Comparison of ENCODE assay signal across 8 cellular contexts in genomic region chr11:14537134-14537599, GRCh38. TPM values are rescaled to one million over a fixed set of nuclear protein-coding genes. Genes with fewer than 3 reads are reported as not detected.
DNase-seq lines count a peak whose midpoint lies in the region; ATAC-seq and FAIRE-seq lines count a peak whose summit lies in the region.

No MANE protein-coding gene starts in this region.

- H3K4me3 Mint-ChIP-seq in activated naive CD8-positive, alpha-beta T cell treated with anti-CD3 and anti-CD28 coated beads for 36 hours, result peak overlapping the region; percentile 74

- no peaks in the 10 kb centered on the region for H3K27me3 Mint-ChIP-seq in activated naive CD8-positive, alpha-beta T cell treated with anti-CD3 and anti-CD28 coated beads for 36 hours

- peak overlapping the region; percentile 88 for H3K27ac Mint-ChIP-seq in activated naive CD8-positive, alpha-beta T cell treated with anti-CD3 and anti-CD28 coated beads for 36 hours

- no peaks in the 10 kb centered on the region for H3K9me3 Mint-ChIP-seq in activated naive CD8-positive, alpha-beta T cell treated with anti-CD3 and anti-CD28 coated beads for 36 hours

- ATAC-seq in GM19324 (IDR thresholded peaks at IDR 0.05; ENCODE audit: low FRiP score, unreplicated experiment), result peak; percentile 59
- ATAC-seq in HG03469 (IDR thresholded peaks at IDR 0.05; ENCODE audit: unreplicated experiment), result peak; percentile 41

- H3K36me3 Mint-ChIP-seq in activated naive CD8-positive, alpha-beta T cell treated with anti-CD3 and anti-CD28 coated beads for 36 hours, result peaks cover 20% of the 10 kb centered on the region

- peaks cover 41% of the 10 kb centered on the region for H3K4me1 Mint-ChIP-seq in activated naive CD8-positive, alpha-beta T cell treated with anti-CD3 and anti-CD28 coated beads for 36 hours

- DNase-seq in DMS153 (lab: John Stamatoyannopoulos, UW) (peak; percentile 24), RCC 7860 (ENCODE audit: low spot score) (no peak), iPS-NIHi7 (ENCODE audit: extremely low spot score) (peak; percentile 58), GOT3 (lab: John Stamatoyannopoulos, UW) (no peak)
- DNase-seq in activated naive CD8-positive, alpha-beta T cell treated with anti-CD3 and anti-CD28 coated beads for 36 hours, result peak; percentile 14
- peak in 2 of 3 experiments; percentile 16 to 23 for DNase-seq in stimulated activated CD4-positive, alpha-beta T cell treated with anti-CD3 and anti-CD28 coated beads, TNF-alpha, amount 100 ng/mL, for 24 hours (ENCODE audit: low read depth in 3 of 3)

- peak; percentile 52 for FAIRE-seq in RCC 7860 (lab: Jason Lieb, UNC)

RNA-seq across cellular contexts. Expression of gene PSMA1, which starts 17.0 kb away (rescaled TPM):
- 100 to 1,000 TPM; 355 to 367 TPM for total RNA-seq in activated naive CD8-positive, alpha-beta T cell treated with anti-CD3 and anti-CD28 coated beads for 36 hours

RNA-seq across cellular contexts. Expression of gene COPB1, which starts 37.6 kb away (rescaled TPM):
- 100 to 1,000 TPM in 1 of 2 experiments, 10 to 100 TPM in 1; 99.6 to 100 TPM for total RNA-seq in activated naive CD8-positive, alpha-beta T cell treated with anti-CD3 and anti-CD28 coated beads for 36 hours

Comparison
In these comparisons a context has a peak if more than half of its experiments do, and no peak if none do; other contexts are left out.
1. DNase-seq: peak in DMS153 (single experiment), activated naive CD8-positive, alpha-beta T cell treated with anti-CD3 and anti-CD28 coated beads for 36 hours (single experiment), iPS-NIHi7 (single experiment) and stimulated activated CD4-positive, alpha-beta T cell treated with anti-CD3 and anti-CD28 coated beads, TNF-alpha, amount 100 ng/mL, for 24 hours (2 of 3); none in RCC 7860 (single experiment) and GOT3 (single experiment).